In the genomic region with DNA sequence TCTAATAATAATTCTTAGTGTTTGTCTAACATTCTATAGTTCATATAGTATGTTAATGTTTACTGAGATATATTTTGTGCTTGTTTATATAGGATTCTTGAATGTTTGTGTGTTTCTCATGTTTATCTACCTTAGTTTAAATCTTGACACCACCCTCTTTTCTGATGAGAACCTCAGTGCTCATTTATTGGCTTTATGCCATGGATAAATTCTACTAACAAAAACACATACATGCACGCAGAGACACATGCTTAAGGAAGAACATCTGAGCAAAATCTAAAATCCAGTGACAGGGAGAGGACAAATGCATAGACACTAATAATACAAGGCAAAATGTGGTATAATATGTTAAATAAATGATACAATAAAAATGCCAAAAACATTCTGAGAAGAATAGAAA, we compare ENCODE assay signal across 2 cellular contexts.
TF ChIP-seq lines count a peak whose summit lies in the region.

No MANE protein-coding gene starts in this region.

TF ChIP-seq in SK-N-SH, 30 proteins besides CTCF, POLR2A, EP300 and RAD21 (continued from another document):
- TF ChIP-seq SIN3A (IDR thresholded peaks at IDR 0.05; ENCODE audit: borderline replicate concordance, low read depth, low read length): no peak
TF ChIP-seq in SK-N-SH: peak in this region for 0.

TF ChIP-seq in SK-N-SH treated with all-trans-retinoic acid at 6 μM for 48 hours, 23 proteins besides CTCF, POLR2A, EP300 and RAD21 (continued from another document):
- TF ChIP-seq, protein P1, sequence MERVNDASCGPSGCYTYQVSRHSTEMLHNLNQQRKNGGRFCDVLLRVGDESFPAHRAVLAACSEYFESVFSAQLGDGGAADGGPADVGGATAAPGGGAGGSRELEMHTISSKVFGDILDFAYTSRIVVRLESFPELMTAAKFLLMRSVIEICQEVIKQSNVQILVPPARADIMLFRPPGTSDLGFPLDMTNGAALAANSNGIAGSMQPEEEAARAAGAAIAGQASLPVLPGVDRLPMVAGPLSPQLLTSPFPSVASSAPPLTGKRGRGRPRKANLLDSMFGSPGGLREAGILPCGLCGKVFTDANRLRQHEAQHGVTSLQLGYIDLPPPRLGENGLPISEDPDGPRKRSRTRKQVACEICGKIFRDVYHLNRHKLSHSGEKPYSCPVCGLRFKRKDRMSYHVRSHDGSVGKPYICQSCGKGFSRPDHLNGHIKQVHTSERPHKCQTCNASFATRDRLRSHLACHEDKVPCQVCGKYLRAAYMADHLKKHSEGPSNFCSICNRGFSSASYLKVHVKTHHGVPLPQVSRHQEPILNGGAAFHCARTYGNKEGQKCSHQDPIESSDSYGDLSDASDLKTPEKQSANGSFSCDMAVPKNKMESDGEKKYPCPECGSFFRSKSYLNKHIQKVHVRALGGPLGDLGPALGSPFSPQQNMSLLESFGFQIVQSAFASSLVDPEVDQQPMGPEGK (CRISPR knock-in tag; IDR thresholded peaks at IDR 0.05; ENCODE audit: borderline replicate concordance): no peak
- no peak for TF ChIP-seq PPARA (CRISPR knock-in tag; IDR thresholded peaks at IDR 0.05; ENCODE audit: borderline replicate concordance)
- no peak for TF ChIP-seq ZFP3 (CRISPR knock-in tag; IDR thresholded peaks at IDR 0.05)
- TF ChIP-seq, protein P2, sequence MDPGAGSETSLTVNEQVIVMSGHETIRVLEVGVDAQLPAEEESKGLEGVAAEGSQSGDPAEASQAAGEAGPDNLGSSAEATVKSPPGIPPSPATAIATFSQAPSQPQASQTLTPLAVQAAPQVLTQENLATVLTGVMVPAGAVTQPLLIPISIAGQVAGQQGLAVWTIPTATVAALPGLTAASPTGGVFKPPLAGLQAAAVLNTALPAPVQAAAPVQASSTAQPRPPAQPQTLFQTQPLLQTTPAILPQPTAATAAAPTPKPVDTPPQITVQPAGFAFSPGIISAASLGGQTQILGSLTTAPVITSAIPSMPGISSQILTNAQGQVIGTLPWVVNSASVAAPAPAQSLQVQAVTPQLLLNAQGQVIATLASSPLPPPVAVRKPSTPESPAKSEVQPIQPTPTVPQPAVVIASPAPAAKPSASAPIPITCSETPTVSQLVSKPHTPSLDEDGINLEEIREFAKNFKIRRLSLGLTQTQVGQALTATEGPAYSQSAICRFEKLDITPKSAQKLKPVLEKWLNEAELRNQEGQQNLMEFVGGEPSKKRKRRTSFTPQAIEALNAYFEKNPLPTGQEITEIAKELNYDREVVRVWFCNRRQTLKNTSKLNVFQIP (CRISPR knock-in tag; IDR thresholded peaks at IDR 0.05; ENCODE audit: borderline replicate concordance, low read depth): no peak
- TF ChIP-seq ZNF565 (CRISPR knock-in tag; conservative IDR thresholded peaks at IDR 0.05; ENCODE audit: low read depth): no peak
- TF ChIP-seq OSR1 (CRISPR knock-in tag; IDR thresholded peaks at IDR 0.05): no peak
- no peak for TF ChIP-seq TCF4 (CRISPR knock-in tag; IDR thresholded peaks at IDR 0.05; ENCODE audit: borderline replicate concordance)
- no peak for TF ChIP-seq RARB (CRISPR knock-in tag; IDR thresholded peaks at IDR 0.05)
- no peak for TF ChIP-seq ZNF8 (CRISPR knock-in tag; IDR thresholded peaks at IDR 0.05)
- TF ChIP-seq ESRRG (CRISPR knock-in tag; IDR thresholded peaks at IDR 0.05): no peak
